In the genomic region with DNA sequence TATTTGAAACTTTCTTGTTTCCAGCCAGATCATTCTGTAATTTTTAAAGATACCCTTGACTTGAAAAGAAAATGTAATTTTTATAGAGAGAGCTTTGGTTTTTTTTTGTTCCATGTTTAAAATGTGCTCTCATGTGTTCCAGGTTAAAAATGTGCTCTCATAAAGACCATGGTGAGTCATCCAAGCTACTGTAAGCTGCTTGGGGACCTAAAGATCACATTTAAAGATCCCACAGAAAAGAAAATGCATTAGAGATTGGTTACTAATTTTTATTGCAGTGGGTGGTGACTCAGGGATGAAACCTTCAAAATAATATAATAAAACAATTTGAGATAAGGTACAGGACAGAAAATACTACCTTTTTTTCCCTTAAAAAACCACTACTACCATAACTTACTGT, we compare ENCODE assay signal across 14 cellular contexts. TPM values are rescaled to one million over a fixed set of nuclear protein-coding genes. Genes with fewer than 3 reads are reported as not detected.
DNase-seq lines count a peak whose midpoint lies in the region; ATAC-seq and TF ChIP-seq lines count a peak whose summit lies in the region.
"Had no signal": no experiment of that assay in that cellular context is flagged by ENCODE, and none has a peak within 500 bp of the region (broad histone marks: within the 10 kb centered on the region; RNA-seq: fewer than 3 reads in every experiment).

No MANE protein-coding gene starts in this region.

- H3K27me3 Mint-ChIP-seq in activated naive CD4-positive, alpha-beta T cell treated with anti-CD3 and anti-CD28 coated beads, Interleukin-2, amount 50 U/mL, for 24 hours, result no peaks in the 10 kb centered on the region

- TF ChIP-seq CTCF in fibroblast of the aortic adventitia (IDR thresholded peaks at IDR 0.05; ENCODE audit: insufficient read depth, low read length) (no peak), thoracic aorta (IDR thresholded peaks at IDR 0.05) (no peak)

- H3K36me3 ChIP-seq in SK-N-MC (ENCODE audit: insufficient read depth, low read length) (peaks cover 48% of the 10 kb centered on the region), thoracic aorta (no peaks in the 10 kb centered on the region)
- H3K36me3 ChIP-seq: colonic mucosa had no signal

- H3K27ac ChIP-seq in SK-N-MC, result peak overlapping the region; percentile 19; the same call in 1 of the 2 replicates
- H3K27ac ChIP-seq in thoracic aorta, result peak overlapping the region; percentile 4 to 18
- H3K27ac ChIP-seq: colonic mucosa had no signal

- no peaks in the 10 kb centered on the region for H3K27me3 ChIP-seq in thoracic aorta (replicated peaks; ENCODE audit: insufficient read depth)
- H3K27me3 ChIP-seq: colonic mucosa, gastroesophageal sphincter had no signal

- no peaks in the 10 kb centered on the region for H3K9me3 ChIP-seq in SK-N-MC (ENCODE audit: low read depth, low read length)
- H3K9me3 ChIP-seq in thoracic aorta, result no peaks in the 10 kb centered on the region
- H3K9me3 ChIP-seq: colonic mucosa, gastroesophageal sphincter had no signal

- H3K27ac Mint-ChIP-seq in activated naive CD4-positive, alpha-beta T cell treated with anti-CD3 and anti-CD28 coated beads, Interleukin-2, amount 50 U/mL, for 24 hours, result peak overlapping the region; percentile 81

- ATAC-seq in thoracic aorta (ENCODE audit: insufficient number of reproducible peaks, low FRiP score, low read depth) (no peak), HG02840 (IDR thresholded peaks at IDR 0.05; ENCODE audit: low FRiP score, unreplicated experiment) (no peak), HG02970 (IDR thresholded peaks at IDR 0.05; ENCODE audit: low FRiP score, unreplicated experiment) (no peak)
- ATAC-seq: gastroesophageal sphincter had no signal

- peaks cover 48 to 68% of the 10 kb centered on the region in 2 donors for H3K4me1 ChIP-seq in thoracic aorta (ENCODE audit: control insufficient read depth in 1 of 2, low read depth in 2 of 2)

- no peak for DNase-seq in activated naive CD4-positive, alpha-beta T cell treated with anti-CD3 and anti-CD28 coated beads, Interleukin-2, amount 50 U/mL, for 16 hours
- DNase-seq in SK-N-MC (ENCODE audit: low read depth, low spot score) (no peak), fibroblast of the aortic adventitia (ENCODE audit: low read depth) (peak; percentile 37), thoracic aorta (ENCODE audit: low spot score) (no peak), cerebellum (ENCODE audit: low spot score) (no peak)
- DNase-seq: activated gamma-delta T cell, colonic mucosa, left cardiac atrium, NCI-H1092 had no signal

- no peak overlapping the region for H3K9ac ChIP-seq in SK-N-MC (ENCODE audit: insufficient read length)

- no peak overlapping the region for H3K4me3 ChIP-seq in SK-N-MC
- H3K4me3 ChIP-seq in fibroblast of the aortic adventitia (ENCODE audit: low read depth, low read length), result no peak overlapping the region
- H3K4me3 ChIP-seq in thoracic aorta, result no peak overlapping the region
- H3K4me3 ChIP-seq: colonic mucosa, gastroesophageal sphincter had no signal

- H3K4me1 Mint-ChIP-seq in activated naive CD4-positive, alpha-beta T cell treated with anti-CD3 and anti-CD28 coated beads, Interleukin-2, amount 50 U/mL, for 24 hours, result peaks cover 86% of the 10 kb centered on the region

- H3K4me3 Mint-ChIP-seq in activated naive CD4-positive, alpha-beta T cell treated with anti-CD3 and anti-CD28 coated beads, Interleukin-2, amount 50 U/mL, for 24 hours, result peak overlapping the region; percentile 31
- H3K4me3 Mint-ChIP-seq: nephron had no signal

- no peaks in the 10 kb centered on the region for H3K9me3 Mint-ChIP-seq in activated naive CD4-positive, alpha-beta T cell treated with anti-CD3 and anti-CD28 coated beads, Interleukin-2, amount 50 U/mL, for 24 hours

- peaks cover 24% of the 10 kb centered on the region for H3K36me3 Mint-ChIP-seq in activated naive CD4-positive, alpha-beta T cell treated with anti-CD3 and anti-CD28 coated beads, Interleukin-2, amount 50 U/mL, for 24 hours

RNA-seq across cellular contexts. Expression of a gene that starts 10.9 kb away (rescaled TPM):
- 89.2 and 137 TPM in 2 replicates for total RNA-seq in fibroblast of the aortic adventitia (ENCODE audit: low replicate concordance)
- 100 to 1,000 TPM in 1 of 2 donors, 10 to 100 TPM in 1; 91.8 to 107 TPM for total RNA-seq in thoracic aorta
- 250 TPM for total RNA-seq in cerebellum
